5 cellular contexts compared by ENCODE assay signal in genomic region chr6:148927581-148927980, GRCh38.
"Had no signal": no experiment of that assay in that cellular context is flagged by ENCODE, and none has a peak within 500 bp of the region (broad histone marks: within the 10 kb centered on the region; RNA-seq: fewer than 3 reads in every experiment).

No MANE protein-coding gene starts in this region.

- DNase-seq: IMR-90, KBM-7, KG1 had no signal

- ATAC-seq: HepG2, K562 had no signal
